Comparison of ENCODE assay signal across 9 cellular contexts in the genomic region with DNA sequence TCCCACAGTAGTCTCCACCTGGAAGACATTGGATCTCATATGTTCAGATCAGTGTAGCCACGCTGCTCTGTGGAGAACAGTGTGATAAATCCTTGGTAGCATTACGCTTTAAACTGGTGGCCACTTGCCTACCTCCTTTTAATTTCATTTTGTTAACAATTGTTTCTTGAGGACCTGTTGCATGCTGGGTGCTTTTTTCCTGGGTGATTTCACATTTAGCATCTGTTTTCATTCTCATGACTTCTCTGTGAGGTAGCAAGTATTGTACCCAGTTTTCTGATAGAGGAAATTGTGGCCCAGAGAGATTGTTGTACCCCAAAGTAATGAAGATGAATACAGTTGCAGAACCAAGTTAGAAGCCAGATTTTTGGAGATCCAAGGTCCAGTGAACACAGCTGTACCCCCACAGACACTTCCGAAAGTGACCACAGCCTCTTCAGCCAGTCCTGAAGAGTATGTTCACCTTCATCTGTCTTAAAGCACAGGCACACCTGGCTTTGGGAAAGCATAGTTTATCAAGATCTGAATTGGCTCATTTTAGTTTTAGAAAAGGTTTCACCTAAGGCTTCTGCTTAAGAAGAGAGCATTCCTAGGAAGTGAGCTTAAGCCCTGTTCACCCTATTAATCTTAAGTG.
DNase-seq lines count a peak whose midpoint lies in the region; ATAC-seq, FAIRE-seq and TF ChIP-seq lines count a peak whose summit lies in the region.
"Had no signal": no experiment of that assay in that cellular context is flagged by ENCODE, and none has a peak within 500 bp of the region (broad histone marks: within the 10 kb centered on the region; RNA-seq: fewer than 3 reads in every experiment).

No MANE protein-coding gene starts in this region.

- intact Hi-C loops in posterior vena cava (cut with DNase I) = no loop called here

- no peak for FAIRE-seq in urothelium cell line (lab: Jason Lieb, UNC)

- CTCF ChIA-PET in T-cell (lab: Charles Lee) = interaction anchor here (0.6 to 2.5 kb wide), 17 partner anchors 10 to 226 kb away, joined by 3 to 27 read pairs (median 4); a partner anchor contains a TSS

- H3K27me3 Mint-ChIP-seq in T-cell = no peaks in the 10 kb centered on the region

- peak overlapping the region; percentile 94 to 96 for H3K27ac Mint-ChIP-seq in T-cell

- peak; percentile 31 for ATAC-seq in GM18502 (IDR thresholded peaks at IDR 0.05; ENCODE audit: poor library complexity, unreplicated experiment)
- ATAC-seq in GM21737 (IDR thresholded peaks at IDR 0.05; ENCODE audit: unreplicated experiment) = peak; percentile 22
- ATAC-seq in T-cell (replicated peaks in 1 of 4) = peak; percentile 2 to 35 (median 3)
- peak; percentile 35 for ATAC-seq in omental fat pad (ENCODE audit: low FRiP score)
- ATAC-seq in GM19351 (IDR thresholded peaks at IDR 0.05; ENCODE audit: unreplicated experiment) = no peak

- no peak for DNase-seq in T-cell
- DNase-seq in omental fat pad (ENCODE audit: low spot score) = no peak
- no peak for DNase-seq in posterior vena cava (ENCODE audit: low spot score)
- no peak for DNase-seq in urothelium cell line (ENCODE audit: low spot score)
- no peak for DNase-seq in NCI-H526 treated with DMSO at 0.1 percent for 48 hours (lab: John Stamatoyannopoulos, UW)
- DNase-seq: NCI-H1436 treated with DMSO at 0.1 percent for 48 hours had no signal

- peak overlapping the region; percentile 45 to 78 (median 66) for H3K4me3 Mint-ChIP-seq in T-cell

- H3K36me3 Mint-ChIP-seq in T-cell = peaks cover 6% of the 10 kb centered on the region

- no peaks in the 10 kb centered on the region for H3K9me3 Mint-ChIP-seq in T-cell

- no peak for TF ChIP-seq CTCF in omental fat pad (IDR thresholded peaks at IDR 0.05)

- POLR2A ChIA-PET in T-cell (lab: Charles Lee) = interaction anchor here (0.6 to 1.5 kb wide), 8 partner anchors 74 to 190 kb away, joined by 3 to 10 read pairs (median 4); a partner anchor contains a TSS

- H3K4me1 Mint-ChIP-seq in T-cell = peaks cover 65 to 82% (median 77%) of the 10 kb centered on the region in 3 donors
